8 cellular contexts compared by ENCODE assay signal in genomic region chr13:51451467-51452390, GRCh38. TPM values are rescaled to one million over a fixed set of nuclear protein-coding genes. Genes with fewer than 3 reads are reported as not detected.
DNase-seq lines count a peak whose midpoint lies in the region; ATAC-seq and TF ChIP-seq lines count a peak whose summit lies in the region.

No MANE protein-coding gene starts in this region.

- no peak for TF ChIP-seq CTCF in GM10248 (IDR thresholded peaks at IDR 0.05; ENCODE audit: control extremely low read depth, extremely low read depth, low read depth, missing control alignments)

- WGBS in aorta, 2 donors = 1 to 2% methylated on average over 63 to 99 of the region's 99 CpGs

- CTCF ChIA-PET in GM10248 (lab: Yijun Ruan, JAX) = no interaction called here

- DNase-seq in GM10248 (ENCODE audit: extremely low spot score) = peak; percentile 73
- DNase-seq in NCI-H128 (lab: John Stamatoyannopoulos, UW; ENCODE audit: unreplicated experiment) = peak; percentile 29
- DNase-seq in T-helper 2 cell = peak; percentile 47 to 88 (median 69)
- DNase-seq in anterior cingulate cortex (lab: John Stamatoyannopoulos, UW) = peak in 57 of 58 donors; percentile 32 to 88 (median 73)
- peak; percentile 60 for DNase-seq in hepatic stellate cell (ENCODE audit: low spot score)
- DNase-seq in renal cortical epithelial cell (ENCODE audit: low read depth) = peak; percentile 41
- DNase-seq in aorta = peak; percentile 93

- peak overlapping the region; percentile 88 to 100 for H3K27ac ChIP-seq in aorta (ENCODE audit: low read depth in 1 of 2, low read length in 2 of 2)

- ATAC-seq in HG02571 (IDR thresholded peaks at IDR 0.05; ENCODE audit: unreplicated experiment) (peak; percentile 22), aorta (ENCODE audit: low FRiP score) (peak; percentile 46)

- intact Hi-C loops in aorta (cut with DNase I) = loop anchor here (2.0 to 5.0 kb wide), 3 partner anchors 275 to 351 kb away; partner anchors contain the start of gene DHRS12 (in 1 of the 2)

- peaks cover 0 to 2% of the 10 kb centered on the region in 2 donors for H3K27me3 ChIP-seq in aorta (ENCODE audit: control insufficient read depth in 1 of 2, insufficient read depth in 2 of 2, low read length in 1 of 2)

- H3K9me3 ChIP-seq in aorta (ENCODE audit: control insufficient read depth, low read length) = no peaks in the 10 kb centered on the region

- peak overlapping the region; percentile 79 to 100 for H3K4me3 ChIP-seq in aorta (ENCODE audit: low read length in 2 of 2)

- H3K4me1 ChIP-seq in aorta (ENCODE audit: control insufficient read depth in 1 of 2, insufficient read depth in 2 of 2, low read length in 2 of 2) = peaks cover 0 to 3% of the 10 kb centered on the region in 2 donors

- POLR2A ChIA-PET in GM10248 (lab: Yijun Ruan, JAX) = interaction anchor here (0.5 to 1.9 kb wide), 8 partner anchors 11 to 362 kb away, joined by 3 to 15 read pairs (median 5); no protein-coding TSS in a partner anchor

- no peaks in the 10 kb centered on the region for H3K36me3 ChIP-seq in aorta (ENCODE audit: control insufficient read depth in 1 of 2, insufficient read depth in 2 of 2, low read length in 1 of 2)

RNA-seq across cellular contexts. Expression of gene INTS6, which starts 1.1 kb away (rescaled TPM):
- total RNA-seq in renal cortical epithelial cell (41.7 and 59.2 TPM in 2 replicates), aorta (10 to 100 TPM; 38.1 to 51.6 TPM)
- polyA plus RNA-seq in aorta = 10 to 100 TPM in 1 of 2 donors, 1 to 10 TPM in 1; 9.8 to 12.2 TPM

Comparison
In these comparisons a context has a peak if more than half of its experiments do, and no peak if none do; other contexts are left out.
1. Peak in every context shown above with its lines: DNase-seq, ATAC-seq, H3K4me3 ChIP-seq and H3K27ac ChIP-seq.
2. DNase-seq: peak in every context shown above with its lines; median percentile 93 in aorta; 73 in GM10248; 73 in anterior cingulate cortex; 69 in T-helper 2 cell; 60 in hepatic stellate cell; 41 in renal cortical epithelial cell; 29 in NCI-H128.